7 cellular contexts compared by ENCODE assay signal in the genomic region with DNA sequence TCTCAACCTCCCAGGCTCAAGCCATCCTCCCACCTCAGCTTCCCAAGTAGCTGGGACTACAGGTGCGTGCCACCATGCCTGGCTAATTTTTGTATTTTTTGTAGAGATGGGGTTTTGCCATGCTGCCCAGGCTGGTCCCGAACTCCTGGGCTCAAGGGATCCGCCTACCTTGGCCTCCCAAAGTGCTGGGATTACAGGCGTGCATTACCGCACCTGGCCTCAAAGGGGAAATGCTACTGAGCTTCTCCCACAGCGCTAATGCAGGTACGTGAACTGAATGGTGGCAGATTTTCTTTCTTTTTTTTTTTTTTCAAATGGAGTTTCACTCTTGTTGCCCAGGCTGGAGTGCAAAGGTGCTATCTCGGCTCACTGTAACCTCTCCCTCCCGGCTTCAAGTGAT. TPM values are rescaled to one million over a fixed set of nuclear protein-coding genes. Genes with fewer than 3 reads are reported as not detected.
"Had no signal": no experiment of that assay in that cellular context is flagged by ENCODE, and none has a peak within 500 bp of the region (broad histone marks: within the 10 kb centered on the region; RNA-seq: fewer than 3 reads in every experiment).

No MANE protein-coding gene starts in this region.

RNA-seq across cellular contexts. Expression of a gene that starts 51.7 kb away (rescaled TPM):
- total RNA-seq: dermis microvascular lymphatic vessel endothelial cell; fibroblast of villous mesenchyme; glomerular endothelial cell; lung microvascular endothelial cell; naive thymus-derived CD8-positive, alpha-beta T cell; occipital lobe; pulmonary artery endothelial cell had no signal
- polyA plus RNA-seq: naive thymus-derived CD8-positive, alpha-beta T cell had no signal
